1 cellular context compared by ENCODE assay signal in the genomic region with DNA sequence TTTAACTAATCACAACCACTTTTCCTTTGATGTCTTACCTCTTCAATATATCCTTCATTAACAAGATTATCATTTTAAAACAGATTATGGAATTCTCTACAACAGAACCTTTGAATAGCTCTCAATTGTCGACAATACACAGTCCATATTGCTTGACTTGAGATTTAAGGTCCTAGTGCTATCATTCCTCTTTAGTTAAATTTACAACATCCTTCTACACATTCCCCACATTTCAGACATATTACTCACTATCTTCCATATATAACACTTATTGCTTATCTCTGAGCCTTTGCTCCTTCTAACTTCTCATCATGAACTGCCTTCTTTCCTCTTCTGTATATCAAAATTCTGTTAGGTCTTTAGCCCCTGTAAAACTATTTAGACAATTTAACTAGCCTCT.
A peak's percentile ranks its signal among the peaks of the same experiment; 100 is the strongest.
TF ChIP-seq lines count a peak whose summit lies in the region.

No MANE protein-coding gene starts in this region.

TF ChIP-seq in endothelial cell of umbilical vein, 7 proteins besides CTCF, POLR2A, EP300 and RAD21:
- TF ChIP-seq FOS (IDR thresholded peaks at IDR 0.05; ENCODE audit: borderline replicate concordance, insufficient read depth, low read length) (peak; percentile 6), EZH2 (IDR thresholded peaks at IDR 0.05; ENCODE audit: borderline replicate concordance, low read depth, low read length, severe bottlenecking) (no peak)
